ENCODE assay signal across 1 cellular context in genomic region chr2:84906900-84907714, GRCh38.
TF ChIP-seq lines count a peak whose summit lies in the region.

No MANE protein-coding gene starts in this region.

TF ChIP-seq in HepG2, 621 proteins besides CTCF, POLR2A, EP300 and RAD21 (continued from another document and continues in another):
- TF ChIP-seq ZNF160 (CRISPR knock-in tag; IDR thresholded peaks at IDR 0.05) (no peak), NR2F1 (CRISPR knock-in tag; IDR thresholded peaks at IDR 0.05) (no peak), ZBED4 (CRISPR knock-in tag; IDR thresholded peaks at IDR 0.05; ENCODE audit: borderline replicate concordance) (no peak), SP5 (CRISPR knock-in tag; IDR thresholded peaks at IDR 0.05; ENCODE audit: borderline replicate concordance, low read depth) (0 out of 2 replicates have a peak, but pooled peaks have one; percentile 5), ZBTB49 (CRISPR knock-in tag; IDR thresholded peaks at IDR 0.05; ENCODE audit: borderline replicate concordance) (no peak), ZNF180 (CRISPR knock-in tag; IDR thresholded peaks at IDR 0.05; ENCODE audit: borderline replicate concordance, low read depth) (no peak), ZNF776 (CRISPR knock-in tag; IDR thresholded peaks at IDR 0.05) (no peak), AKAP8 (CRISPR knock-in tag; IDR thresholded peaks at IDR 0.05) (no peak), NCOR1 (IDR thresholded peaks at IDR 0.05; ENCODE audit: borderline replicate concordance, low read length) (0 out of 2 replicates have a peak, but pooled peaks have one; percentile 10), ZNF468 (CRISPR knock-in tag; IDR thresholded peaks at IDR 0.05) (no peak), TP53 (CRISPR knock-in tag; conservative IDR thresholded peaks at IDR 0.05) (no peak), FOSL2 (CRISPR knock-in tag; IDR thresholded peaks at IDR 0.05) (no peak), HCFC1 (IDR thresholded peaks at IDR 0.05; ENCODE audit: low read depth, low read length) (no peak), PRDM15 (CRISPR knock-in tag; IDR thresholded peaks at IDR 0.05) (no peak), ZHX1 (CRISPR knock-in tag; IDR thresholded peaks at IDR 0.05; ENCODE audit: low read depth) (no peak), ZNF205 (CRISPR knock-in tag; IDR thresholded peaks at IDR 0.05) (no peak), ZC3H4 (CRISPR knock-in tag; IDR thresholded peaks at IDR 0.05; ENCODE audit: borderline replicate concordance) (0 out of 2 replicates have a peak, but pooled peaks have one; percentile 61), ZNF558 (CRISPR knock-in tag; IDR thresholded peaks at IDR 0.05; ENCODE audit: borderline replicate concordance) (no peak), SMARCC2 (IDR thresholded peaks at IDR 0.05) (no peak), FOSL1 (CRISPR knock-in tag; IDR thresholded peaks at IDR 0.05; ENCODE audit: borderline replicate concordance) (no peak), ZBTB44 (CRISPR knock-in tag; IDR thresholded peaks at IDR 0.05) (no peak), CCAR2 (optimal IDR thresholded peaks at IDR 0.05; ENCODE audit: low read depth, low read length) (no peak), ZNF883 (CRISPR knock-in tag; IDR thresholded peaks at IDR 0.05; ENCODE audit: not compliant biosample characterization) (no peak), HNF1B (CRISPR knock-in tag; IDR thresholded peaks at IDR 0.05) (no peak), ZNF605 (CRISPR knock-in tag; IDR thresholded peaks at IDR 0.05) (no peak), ZNF879 (CRISPR knock-in tag; IDR thresholded peaks at IDR 0.05) (no peak), DRAP1 (CRISPR knock-in tag; IDR thresholded peaks at IDR 0.05) (no peak), HDAC6 (IDR thresholded peaks at IDR 0.05; ENCODE audit: low read depth, low read length) (no peak), NAIF1 (CRISPR knock-in tag; IDR thresholded peaks at IDR 0.05; ENCODE audit: borderline replicate concordance) (no peak), ZNF574 (CRISPR knock-in tag; IDR thresholded peaks at IDR 0.05) (no peak; the same call in 1 of the 2 replicates), SUZ12 (IDR thresholded peaks at IDR 0.05; ENCODE audit: low read depth, low read length) (no peak)
